In the genomic region with DNA sequence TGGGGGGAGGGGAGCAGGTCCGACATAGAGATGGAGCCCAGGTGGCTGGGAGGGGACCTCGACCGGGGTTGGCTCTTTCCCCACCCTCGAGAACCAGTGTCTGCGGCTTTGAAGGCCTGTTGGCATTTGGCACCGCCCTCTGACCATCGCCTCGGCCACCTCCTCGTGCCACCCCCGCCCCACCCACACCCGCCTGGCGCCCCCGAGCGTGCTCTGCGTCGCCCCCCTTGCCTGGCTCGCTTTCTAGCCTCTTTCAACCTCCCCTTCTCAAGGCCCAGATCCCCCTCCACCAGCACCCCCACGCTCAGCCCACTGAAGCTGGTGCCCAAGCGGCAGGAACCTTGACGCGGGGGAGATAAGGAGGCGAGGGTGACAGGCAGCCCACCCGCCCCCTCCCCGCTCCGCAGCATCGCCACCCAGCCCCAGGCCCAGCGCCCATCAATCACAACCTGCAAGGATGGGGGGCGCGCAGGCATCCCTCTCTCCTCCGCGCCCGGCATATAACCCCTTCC, we compare ENCODE assay signal across 1 cellular context.
TF ChIP-seq lines count a peak whose summit lies in the region.

No MANE protein-coding gene starts in this region.

TF ChIP-seq in IMR-90, 13 proteins besides CTCF, POLR2A, EP300 and RAD21:
- TF ChIP-seq MXI1 (IDR thresholded peaks at IDR 0.05; ENCODE audit: borderline replicate concordance, low read depth, low read length), result no peak
TF ChIP-seq in IMR-90: peak in this region for 0.
